Comparison of ENCODE assay signal across 7 cellular contexts in the genomic region with DNA sequence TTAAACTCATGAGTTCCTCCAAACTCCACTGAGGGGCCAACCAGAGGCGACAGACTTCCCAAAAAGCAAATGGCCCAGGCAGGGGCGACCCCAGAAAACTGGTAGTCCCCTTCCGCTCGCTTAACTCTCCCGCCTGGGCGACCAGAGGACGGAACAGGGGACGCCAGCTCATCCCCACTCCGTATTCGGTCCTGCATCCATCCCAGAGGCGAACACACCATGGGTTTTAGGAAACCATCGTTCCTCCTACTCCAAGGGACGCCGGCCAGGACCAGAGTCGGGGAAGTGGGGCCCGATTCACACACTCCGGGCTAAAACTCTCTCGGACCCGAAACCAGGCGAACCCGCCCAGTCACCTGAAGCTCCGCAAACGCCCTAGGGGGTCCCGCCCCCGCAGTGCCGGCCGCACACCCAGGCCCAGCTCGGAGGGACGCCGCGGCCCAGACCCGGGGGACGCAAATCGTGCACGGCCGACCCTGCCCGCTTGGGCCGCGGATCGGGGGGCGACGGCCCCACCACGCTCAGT. TPM values are rescaled to one million over a fixed set of nuclear protein-coding genes. Genes with fewer than 3 reads are reported as not detected.
A peak's percentile ranks its signal among the peaks of the same experiment; 100 is the strongest.
DNase-seq lines count a peak whose midpoint lies in the region; ATAC-seq and TF ChIP-seq lines count a peak whose summit lies in the region.

No MANE protein-coding gene starts in this region.

- H4K20me1 ChIP-seq in HCT116 (ENCODE audit: insufficient read depth) = peaks cover 8% of the 10 kb centered on the region; the same call in 1 of the 2 replicates
- no peaks in the 10 kb centered on the region for H4K20me1 ChIP-seq in neural cell (ENCODE audit: insufficient read depth)

- no TSS peak for BruUV-seq in HCT116 (replicated peaks; lab: Mats Ljungman, UMichigan)

- peak; percentile 64 for ATAC-seq in HCT116

- intact Hi-C loops in HCT116 (cut with micrococcal nuclease) = loop anchor here (2.0 kb wide), 1 partner anchor 75 kb away; the partner anchor contains the start of gene MSANTD3
- intact Hi-C loops in transverse colon (cut with DNase I; ENCODE audit: low total_unique reads) = loop anchor here (10.0 kb wide), 1 partner anchor 83 kb away; no protein-coding TSS in a partner anchor

- H3K9me2 ChIP-seq in HCT116 (ENCODE audit: insufficient read depth) = no peaks in the 10 kb centered on the region
- no peaks in the 10 kb centered on the region for H3K9me2 ChIP-seq in neural cell (ENCODE audit: insufficient read depth, low read length)

- in situ Hi-C loops in GM13977 (cut with MboI; ENCODE audit: low pct_unique_long_range_greater_than_20kb, low sequenced_read_pairs, unreplicated experiment) (no loop called here), transverse colon (cut with MboI; ENCODE audit: low pct_ligation_motif_present in 1 of 4, low pct_unique_long_range_greater_than_20kb in 1 of 4, low sequenced_read_pairs in 3 of 4) (loop anchor here in 1 of 4 donors (10.0 kb wide), 1 partner anchor 63 kb away; no protein-coding TSS in a partner anchor)

- DNase-seq in GM13977 (ENCODE audit: low spot score) (peak; percentile 50), HCT116 (ENCODE audit: low read depth, low spot score) (no peak), MG63 (peak; percentile 52), fibroblast of pulmonary artery (ENCODE audit: low read depth) (no peak), transverse colon (peak; percentile 24)
- DNase-seq in activated T-cell treated with anti-CD3 and anti-CD28 coated beads, Interleukin-2, amount 50 U/mL, for 48 hours = peak; percentile 64 to 66

- 0% methylated on average over 35 of the region's 43 CpGs; no CpG with 5 or more reads in 1 of the 2 donors for WGBS in transverse colon (ENCODE audit: low coverage in 1 of 2), 2 donors

- POLR2A ChIA-PET in HCT116 (lab: Charles Lee) = interaction anchor here (1.5 kb wide), 1 partner anchor 27 kb away, joined by 3 read pairs; no protein-coding TSS in a partner anchor

- H3K4me3 ChIP-seq in HCT116 (replicated peaks in 1 of 2; ENCODE audit: low read depth in 1 of 2, low read length in 2 of 2) (peak overlapping the region; percentile 88 to 91), MG63 (peak overlapping the region; percentile 94), fibroblast of pulmonary artery (replicated peaks; ENCODE audit: low read depth, low read length) (peak overlapping the region; percentile 89), neural cell (ENCODE audit: low read length) (peak overlapping the region; percentile 90), transverse colon (peak overlapping the region; percentile 49 to 99 (median 90))

- CTCF ChIA-PET in HCT116 (lab: Charles Lee) = interaction anchor here (2.0 kb wide), 1 partner anchor 28 kb away, joined by 8 read pairs; no protein-coding TSS in a partner anchor

- no peaks in the 10 kb centered on the region for H3K9me3 ChIP-seq in HCT116 (ENCODE audit: control insufficient read depth in 1 of 2, insufficient read depth in 1 of 2, low read depth in 1 of 2, low read length in 2 of 2)
- no peaks in the 10 kb centered on the region; the same call in 1 of the 2 replicates for H3K9me3 ChIP-seq in MG63
- H3K9me3 ChIP-seq in neural cell (ENCODE audit: low read length) = no peaks in the 10 kb centered on the region
- H3K9me3 ChIP-seq in transverse colon = no peaks in the 10 kb centered on the region

- peaks cover 0 to 26% of the 10 kb centered on the region in 2 experiments; a peak in 2 of 4 replicates for H3K4me1 ChIP-seq in HCT116 (ENCODE audit: control insufficient read depth in 1 of 2, insufficient read depth in 2 of 2, low read length in 2 of 2)
- H3K4me1 ChIP-seq in transverse colon = peaks cover 5 to 27% (median 10%) of the 10 kb centered on the region in 4 donors

- H3K9ac ChIP-seq in HCT116 (ENCODE audit: low read length) (peak overlapping the region; percentile 93), neural cell (ENCODE audit: low read length) (peak overlapping the region; percentile 78)

- TF ChIP-seq CTCF in GM13977 (IDR thresholded peaks at IDR 0.05; ENCODE audit: extremely low read depth, insufficient read depth, missing control alignments) (no peak), HCT116 (IDR thresholded peaks at IDR 0.05 in 2 of 3, conservative IDR thresholded peaks at IDR 0.05 in 1 of 3; ENCODE audit: borderline replicate concordance in 1 of 3, insufficient read depth in 1 of 3, low read depth in 2 of 3, low read length in 2 of 3) (no peak), fibroblast of pulmonary artery (IDR thresholded peaks at IDR 0.05; ENCODE audit: low read length, missing control alignments) (no peak), neural cell (IDR thresholded peaks at IDR 0.05; ENCODE audit: poor library complexity, severe bottlenecking) (no peak), transverse colon (IDR thresholded peaks at IDR 0.05) (no peak)

- H3F3A ChIP-seq in neural cell (ENCODE audit: insufficient read depth, low read length, poor library complexity, severe bottlenecking) = no peaks in the 10 kb centered on the region

- TF ChIP-seq POLR2A in HCT116 (IDR thresholded peaks at IDR 0.05; ENCODE audit: borderline replicate concordance, extremely low read depth, insufficient read depth, insufficient read length) (no peak), transverse colon (IDR thresholded peaks at IDR 0.05) (no peak)

- H3K4me2 ChIP-seq in HCT116 (ENCODE audit: low read length) (peak overlapping the region; percentile 78), neural cell (ENCODE audit: low read length) (peak overlapping the region; percentile 87)

- H3K27ac ChIP-seq in HCT116 (ENCODE audit: low read depth, low read length) (peak overlapping the region; percentile 88), neural cell (ENCODE audit: low read length) (peak overlapping the region; percentile 26), transverse colon (peak overlapping the region; percentile 79 to 89 (median 88))

- H3K36me3 ChIP-seq in HCT116 (ENCODE audit: control insufficient read depth in 1 of 2, insufficient read depth in 2 of 2, low read length in 2 of 2) (peaks cover 0 to 13% of the 10 kb centered on the region in 2 experiments; a peak in 1 of 4 replicates), MG63 (peaks cover 8% of the 10 kb centered on the region), neural cell (ENCODE audit: insufficient read depth, low read length) (no peaks in the 10 kb centered on the region), transverse colon (no peaks in the 10 kb centered on the region)

- H3K79me2 ChIP-seq in HCT116 (ENCODE audit: insufficient read depth, low read length) (peaks cover 57% of the 10 kb centered on the region), neural cell (replicated peaks; ENCODE audit: insufficient read depth, low read length) (peaks cover 44% of the 10 kb centered on the region)

- RAD21 ChIA-PET in HCT116 (lab: Charles Lee; ENCODE audit: low non-redundant PET in 1 of 2, low total read pairs in 2 of 2, uncharacterized antibody in 2 of 2, unreplicated experiment in 2 of 2) = no interaction called here

- TF ChIP-seq EP300 in neural cell (conservative IDR thresholded peaks at IDR 0.05; ENCODE audit: poor library complexity, severe bottlenecking) (no peak), transverse colon (IDR thresholded peaks at IDR 0.05; ENCODE audit: low read depth) (no peak)

- H2AFZ ChIP-seq in HCT116 (ENCODE audit: low read depth, low read length, poor library complexity, severe bottlenecking) (peak overlapping the region; percentile 16), neural cell (ENCODE audit: low read depth, low read length) (peak overlapping the region; percentile 46)

- TF ChIP-seq RAD21 in HCT116 (IDR thresholded peaks at IDR 0.05; ENCODE audit: low read depth) (no peak), neural cell (conservative IDR thresholded peaks at IDR 0.05) (no peak)

- H3K27me3 ChIP-seq in HCT116 (ENCODE audit: insufficient read depth, low read length) (no peaks in the 10 kb centered on the region), MG63 (no peaks in the 10 kb centered on the region), neural cell (ENCODE audit: insufficient read depth, low read depth, low read length) (no peaks in the 10 kb centered on the region), transverse colon (no peaks in the 10 kb centered on the region)

TF ChIP-seq in HCT116, 20 proteins besides CTCF, POLR2A, EP300 and RAD21 (continues in another document):
- TF ChIP-seq EZH2 (IDR thresholded peaks at IDR 0.05) (no peak), FOSL1 (IDR thresholded peaks at IDR 0.05; ENCODE audit: low read depth) (no peak)

TF ChIP-seq in neural cell, 6 proteins besides CTCF, POLR2A, EP300 and RAD21 (continues in another document):
- TF ChIP-seq, protein P1, sequence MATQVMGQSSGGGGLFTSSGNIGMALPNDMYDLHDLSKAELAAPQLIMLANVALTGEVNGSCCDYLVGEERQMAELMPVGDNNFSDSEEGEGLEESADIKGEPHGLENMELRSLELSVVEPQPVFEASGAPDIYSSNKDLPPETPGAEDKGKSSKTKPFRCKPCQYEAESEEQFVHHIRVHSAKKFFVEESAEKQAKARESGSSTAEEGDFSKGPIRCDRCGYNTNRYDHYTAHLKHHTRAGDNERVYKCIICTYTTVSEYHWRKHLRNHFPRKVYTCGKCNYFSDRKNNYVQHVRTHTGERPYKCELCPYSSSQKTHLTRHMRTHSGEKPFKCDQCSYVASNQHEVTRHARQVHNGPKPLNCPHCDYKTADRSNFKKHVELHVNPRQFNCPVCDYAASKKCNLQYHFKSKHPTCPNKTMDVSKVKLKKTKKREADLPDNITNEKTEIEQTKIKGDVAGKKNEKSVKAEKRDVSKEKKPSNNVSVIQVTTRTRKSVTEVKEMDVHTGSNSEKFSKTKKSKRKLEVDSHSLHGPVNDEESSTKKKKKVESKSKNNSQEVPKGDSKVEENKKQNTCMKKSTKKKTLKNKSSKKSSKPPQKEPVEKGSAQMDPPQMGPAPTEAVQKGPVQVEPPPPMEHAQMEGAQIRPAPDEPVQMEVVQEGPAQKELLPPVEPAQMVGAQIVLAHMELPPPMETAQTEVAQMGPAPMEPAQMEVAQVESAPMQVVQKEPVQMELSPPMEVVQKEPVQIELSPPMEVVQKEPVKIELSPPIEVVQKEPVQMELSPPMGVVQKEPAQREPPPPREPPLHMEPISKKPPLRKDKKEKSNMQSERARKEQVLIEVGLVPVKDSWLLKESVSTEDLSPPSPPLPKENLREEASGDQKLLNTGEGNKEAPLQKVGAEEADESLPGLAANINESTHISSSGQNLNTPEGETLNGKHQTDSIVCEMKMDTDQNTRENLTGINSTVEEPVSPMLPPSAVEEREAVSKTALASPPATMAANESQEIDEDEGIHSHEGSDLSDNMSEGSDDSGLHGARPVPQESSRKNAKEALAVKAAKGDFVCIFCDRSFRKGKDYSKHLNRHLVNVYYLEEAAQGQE (IDR thresholded peaks at IDR 0.05; ENCODE audit: borderline replicate concordance) = no peak
- no peak for TF ChIP-seq SMC3 (conservative IDR thresholded peaks at IDR 0.05; ENCODE audit: poor library complexity)
- no peak for TF ChIP-seq TAF1 (IDR thresholded peaks at IDR 0.05; ENCODE audit: low read depth)
- TF ChIP-seq EZH2 (IDR thresholded peaks at IDR 0.05; ENCODE audit: borderline replicate concordance, insufficient read depth, low read length, poor library complexity, severe bottlenecking) = no peak

RNA-seq across cellular contexts. Expression of gene TEX10, which starts 0.5 kb away (rescaled TPM):
- total RNA-seq in HCT116 (2021; ENCODE audit: unreplicated experiment) (53.0 TPM), transverse colon (10 to 100 TPM in 3 of 4 donors, 1 to 10 TPM in 1; 8.7 to 16.8 (median 13.0) TPM)
- polyA plus RNA-seq in HCT116 (2012) = 20.4 and 27.0 TPM in 2 replicates
- 56.2 and 79.4 TPM in 2 replicates for total RNA-seq in MG63 (2014; rRNA removed; shearing (Covaris generic); ENCODE audit: low replicate concordance)
- polyA plus RNA-seq in neural cell = 26.2 and 30.5 TPM in 2 replicates
- polyA minus RNA-seq in neural cell = 45.6 and 47.0 TPM in 2 replicates

Comparison
In these comparisons a context has a peak if more than half of its experiments do, and no peak if none do; other contexts are left out.
1. DNase-seq: peak in GM13977 (single experiment), MG63 (single experiment), activated T-cell treated with anti-CD3 and anti-CD28 coated beads, Interleukin-2, amount 50 U/mL, for 48 hours (2 of 2) and transverse colon (single experiment); none in HCT116 (single experiment) and fibroblast of pulmonary artery (single experiment).
2. H3K27ac ChIP-seq: peak in every context shown above with its lines; median percentile 88 in HCT116; 88 in transverse colon; 26 in neural cell.
3. Peak in every context shown above with its lines, with median percentiles within 50 percentile points of each other: H3K4me3 ChIP-seq.